18 cellular contexts compared by ENCODE assay signal in genomic region chr19:19417618-19418270, GRCh38. TPM values are rescaled to one million over a fixed set of nuclear protein-coding genes. Genes with fewer than 3 reads are reported as not detected.
DNase-seq lines count a peak whose midpoint lies in the region; ATAC-seq, FAIRE-seq and TF ChIP-seq lines count a peak whose summit lies in the region.
"Had no signal": no experiment of that assay in that cellular context is flagged by ENCODE, and none has a peak within 500 bp of the region (broad histone marks: within the 10 kb centered on the region; RNA-seq: fewer than 3 reads in every experiment).

No MANE protein-coding gene starts in this region.

- H3K4me3 ChIP-seq in GM12878 (peak overlapping the region; percentile 19; the same call in 1 of the 2 replicates), mesenchymal stem cell (ENCODE audit: insufficient read depth in 1 of 2, low read depth in 1 of 2, low read length in 2 of 2) (no peak overlapping the region)
- H3K4me3 ChIP-seq: PC-9, upper lobe of right lung had no signal

- H3K4ac ChIP-seq in mesenchymal stem cell (ENCODE audit: low read depth in 1 of 2, low read length in 2 of 2), result no peak overlapping the region

- no peaks in the 10 kb centered on the region for H3K27me3 Mint-ChIP-seq in activated CD4-positive, alpha-beta T cell treated with anti-CD3 and anti-CD28 coated beads, Interleukin-2, amount 10 ng/mL, durations not matched to agents 24 days and 14 days
- no peaks in the 10 kb centered on the region for H3K27me3 Mint-ChIP-seq in progenitor cell of endocrine pancreas

- H3K4me1 ChIP-seq in GM12878 (ENCODE audit: control insufficient read depth, insufficient read depth, low read length), result peaks cover 25% of the 10 kb centered on the region
- peaks cover 16% of the 10 kb centered on the region for H3K4me1 ChIP-seq in mesenchymal stem cell (ENCODE audit: control insufficient read depth, insufficient read depth, low read depth, low read length)

- H3K27me3 ChIP-seq in GM12878 (replicated peaks in 1 of 2; ENCODE audit: control insufficient read depth in 2 of 2, insufficient read depth in 2 of 2, low read length in 1 of 2) (no peaks in the 10 kb centered on the region), mesenchymal stem cell (ENCODE audit: control insufficient read depth in 1 of 2, insufficient read depth in 1 of 2, low read length in 2 of 2) (no peaks in the 10 kb centered on the region)
- H3K27me3 ChIP-seq: upper lobe of right lung had no signal

- FAIRE-seq in GM12878 (lab: Jason Lieb, UNC), result no peak
- FAIRE-seq: A204.1, D721Med had no signal

- SMC1A ChIA-PET in GM12878 (lab: Charles Lee; ENCODE audit: uncharacterized antibody, unreplicated experiment), result interaction anchor here (0.6 to 3.2 kb wide), 9 partner anchors 10 to 73 kb away, joined by 3 to 16 read pairs (median 4); no protein-coding TSS in a partner anchor

- no peaks in the 10 kb centered on the region for H3K9me3 ChIP-seq in GM12878 (replicated peaks; ENCODE audit: control insufficient read depth, insufficient read depth, low read length)
- H3K9me3 ChIP-seq in mesenchymal stem cell (ENCODE audit: control insufficient read depth, low read length), result no peaks in the 10 kb centered on the region
- H3K9me3 ChIP-seq: upper lobe of right lung had no signal

- no peak overlapping the region for H3K27ac ChIP-seq in GM12878 (ENCODE audit: control insufficient read depth, insufficient read depth)
- H3K27ac ChIP-seq in mesenchymal stem cell (ENCODE audit: low read length, poor library complexity, severe bottlenecking), result no peak overlapping the region
- H3K27ac ChIP-seq: KMS-11, PC-9, upper lobe of right lung had no signal

- ATAC-seq in GM12878 (no peak; the same call in 2 of the 3 replicates), HG03439 (IDR thresholded peaks at IDR 0.05; ENCODE audit: unreplicated experiment) (no peak), GM21528 (IDR thresholded peaks at IDR 0.05; ENCODE audit: low FRiP score, unreplicated experiment) (no peak)
- ATAC-seq: left lobe of liver, upper lobe of right lung had no signal

- in situ Hi-C loops in GM12878 (cut with MboI), result no loop called here

- H3K36me3 ChIP-seq in GM12878 (ENCODE audit: control insufficient read depth in 2 of 2, insufficient read depth in 2 of 2, low read length in 1 of 2), result peaks cover under 1 to 7% of the 10 kb centered on the region in 2 experiments; a peak in 2 of 4 replicates
- no peaks in the 10 kb centered on the region for H3K36me3 ChIP-seq in mesenchymal stem cell (ENCODE audit: control insufficient read depth in 1 of 2, insufficient read depth in 2 of 2, low read depth in 1 of 2, low read length in 2 of 2)
- H3K36me3 ChIP-seq: upper lobe of right lung had no signal

- DNase-seq in activated CD4-positive, alpha-beta T cell treated with anti-CD3 and anti-CD28 coated beads, Interleukin-2, amount 10 ng/mL, durations not matched to agents 24 days and 14 days, result no peak
- DNase-seq in activated CD4-positive, alpha-beta T cell treated with anti-CD3 and anti-CD28 coated beads, Interleukin-2, amount 50 U/mL, for 1 hour, result no peak
- DNase-seq in NCI-H82 treated with DMSO at 0.1 percent for 48 hours (lab: John Stamatoyannopoulos, UW; ENCODE audit: unreplicated experiment) (peak; percentile 31), GM12878 (ENCODE audit: low read depth, low spot score) (no peak), progenitor cell of endocrine pancreas (ENCODE audit: low spot score, unreplicated experiment) (no peak), mesenchymal stem cell (no peak)
- DNase-seq: activated CD4-positive, alpha-beta T cell treated with anti-CD3 and anti-CD28 coated beads for 48 hours; activated naive CD4-positive, alpha-beta T cell; NCI-H2081 treated with DMSO at 0.1 percent for 48 hours; occipital lobe; PC-9; upper lobe of right lung had no signal

- no peak overlapping the region for H3K9ac ChIP-seq in GM12878 (ENCODE audit: control insufficient read depth, insufficient read depth, low read length)
- no peak overlapping the region for H3K9ac ChIP-seq in mesenchymal stem cell (ENCODE audit: low read length)
- H3K9ac ChIP-seq: KMS-11 had no signal

- H3K9me3 Mint-ChIP-seq in activated CD4-positive, alpha-beta T cell treated with anti-CD3 and anti-CD28 coated beads, Interleukin-2, amount 10 ng/mL, durations not matched to agents 24 days and 14 days, result no peaks in the 10 kb centered on the region
- H3K9me3 Mint-ChIP-seq in progenitor cell of endocrine pancreas (ENCODE audit: low read depth), result no peaks in the 10 kb centered on the region

- no peak overlapping the region for H2AK5ac ChIP-seq in mesenchymal stem cell (ENCODE audit: low read length, severe bottlenecking)

- no peak overlapping the region for H2BK5ac ChIP-seq in mesenchymal stem cell (ENCODE audit: low read depth, low read length, poor library complexity, severe bottlenecking)

- no peak overlapping the region for H3K4me2 ChIP-seq in GM12878 (ENCODE audit: control insufficient read depth, insufficient read depth)
- H3K4me2 ChIP-seq in mesenchymal stem cell (ENCODE audit: low read length, poor library complexity, severe bottlenecking), result no peak overlapping the region
- H3K4me2 ChIP-seq: KMS-11, PC-9 had no signal

- intact Hi-C loops in activated CD4-positive, alpha-beta T cell treated with anti-CD3 and anti-CD28 coated beads, Interleukin-2, amount 10 ng/mL, durations not matched to agents 24 days and 14 days (cut with micrococcal nuclease), result no loop called here
- intact Hi-C loops in GM12878 (cut with micrococcal nuclease; ENCODE audit: unreplicated experiment), result no loop called here

- no peak for TF ChIP-seq RAD21 in GM12878 (IDR thresholded peaks at IDR 0.05; ENCODE audit: insufficient read depth, low read depth, low read length)

- no peak for TF ChIP-seq POLR2A in GM12878 (IDR thresholded peaks at IDR 0.05; ENCODE audit: low read depth, low read length)

- H3K79me2 ChIP-seq in GM12878 (ENCODE audit: control insufficient read depth, insufficient read depth, low read length), result peaks cover 77% of the 10 kb centered on the region

- H3K27ac Mint-ChIP-seq in activated CD4-positive, alpha-beta T cell treated with anti-CD3 and anti-CD28 coated beads, Interleukin-2, amount 10 ng/mL, durations not matched to agents 24 days and 14 days, result peak overlapping the region; percentile 74
- H3K27ac Mint-ChIP-seq in progenitor cell of endocrine pancreas, result peak overlapping the region; percentile 38

- peaks cover 18% of the 10 kb centered on the region for H3K36me3 Mint-ChIP-seq in activated CD4-positive, alpha-beta T cell treated with anti-CD3 and anti-CD28 coated beads, Interleukin-2, amount 10 ng/mL, durations not matched to agents 24 days and 14 days (ENCODE audit: low read depth)
- peaks cover 2% of the 10 kb centered on the region for H3K36me3 Mint-ChIP-seq in progenitor cell of endocrine pancreas (ENCODE audit: insufficient read depth)

- H3K4me3 Mint-ChIP-seq in activated CD4-positive, alpha-beta T cell treated with anti-CD3 and anti-CD28 coated beads, Interleukin-2, amount 10 ng/mL, durations not matched to agents 24 days and 14 days, result no peak overlapping the region
- no peak overlapping the region for H3K4me3 Mint-ChIP-seq in progenitor cell of endocrine pancreas (ENCODE audit: low read depth)

- no peak overlapping the region for H4K8ac ChIP-seq in mesenchymal stem cell (ENCODE audit: low read length)

- TF ChIP-seq CTCF in GM12878 (IDR thresholded peaks at IDR 0.05 in 2 of 3, conservative IDR thresholded peaks at IDR 0.05 in 1 of 3; ENCODE audit: control insufficient read depth in 2 of 3, extremely low read depth in 1 of 3, insufficient read depth in 1 of 3, low read depth in 3 of 3, low read length in 3 of 3) (no peak), progenitor cell of endocrine pancreas (IDR thresholded peaks at IDR 0.05; ENCODE audit: unreplicated experiment) (no peak)

- no peak overlapping the region for H4K91ac ChIP-seq in mesenchymal stem cell (ENCODE audit: low read length)

- H2AFZ ChIP-seq in GM12878 (ENCODE audit: control insufficient read depth, low read depth, low read length), result no peak overlapping the region
- H2AFZ ChIP-seq in mesenchymal stem cell (ENCODE audit: low read depth, low read length), result no peak overlapping the region
- H2AFZ ChIP-seq: PC-9 had no signal

- RAD21 ChIA-PET in GM12878 (lab: Charles Lee; ENCODE audit: unreplicated experiment), result interaction anchor here (1.1 to 1.3 kb wide), 3 partner anchors 13 to 72 kb away, joined by 3 to 5 read pairs (median 4); partner anchors contain the start of gene GATAD2A

- POLR2A ChIA-PET in GM12878 (lab: Charles Lee), result interaction anchor here (0.5 to 1.3 kb wide), 4 partner anchors 13 to 350 kb away, joined by 3 read pairs; partner anchors contain the start of genes GATAD2A and TSSK6

- peaks cover 15% of the 10 kb centered on the region for H4K20me1 ChIP-seq in GM12878 (ENCODE audit: control insufficient read depth, insufficient read depth)

- H2BK12ac ChIP-seq in mesenchymal stem cell (ENCODE audit: low read length in 2 of 2), result no peak overlapping the region

- no peak overlapping the region for H2BK120ac ChIP-seq in mesenchymal stem cell (ENCODE audit: low read depth, low read length)

- H3K23ac ChIP-seq in mesenchymal stem cell (ENCODE audit: low read length in 2 of 2), result no peak overlapping the region

- no TSS peak for BruUV-seq in GM12878 (replicated peaks; lab: Mats Ljungman, UMichigan)

- no peak overlapping the region for H3K14ac ChIP-seq in mesenchymal stem cell (ENCODE audit: low read length in 2 of 2)

- CTCF ChIA-PET in GM12878 (lab: Yijun Ruan, JAX), result interaction anchor here (0.9 to 4.4 kb wide), 3 partner anchors 11 to 73 kb away, joined by 3 to 30 read pairs (median 15); partner anchors contain the start of gene GATAD2A

- no peak overlapping the region for H2BK15ac ChIP-seq in mesenchymal stem cell (ENCODE audit: low read depth, poor library complexity, severe bottlenecking)

- H3K79me1 ChIP-seq in mesenchymal stem cell (replicated peaks; ENCODE audit: low read length, poor library complexity, severe bottlenecking), result peaks cover 9% of the 10 kb centered on the region

- 75% methylated on average over 10 of the region's 10 CpGs for WGBS in GM12878 (ENCODE audit: insufficient coverage, insufficient replicate concordance, low lambda C conversion rate, missing lambda C conversion rate)
- 90% methylated on average over 10 of the region's 10 CpGs for WGBS in mesenchymal stem cell

- no peak overlapping the region for H3K18ac ChIP-seq in mesenchymal stem cell (ENCODE audit: low read depth in 1 of 2, low read length in 2 of 2)

- H3K4me1 Mint-ChIP-seq in activated CD4-positive, alpha-beta T cell treated with anti-CD3 and anti-CD28 coated beads, Interleukin-2, amount 10 ng/mL, durations not matched to agents 24 days and 14 days, result peaks cover 50% of the 10 kb centered on the region
- H3K4me1 Mint-ChIP-seq in progenitor cell of endocrine pancreas (ENCODE audit: low read depth), result peaks cover 6% of the 10 kb centered on the region

- no peak for TF ChIP-seq EP300 in GM12878 (IDR thresholded peaks at IDR 0.05; ENCODE audit: borderline replicate concordance in 1 of 2, control insufficient read depth in 1 of 2, low read depth in 2 of 2, low read length in 2 of 2)

RNA-seq across cellular contexts. Expression of gene GATAD2A, which starts 12.3 kb away (rescaled TPM):
- total RNA-seq in activated CD4-positive, alpha-beta T cell treated with anti-CD3 and anti-CD28 coated beads, Interleukin-2, amount 10 ng/mL, durations not matched to agents 24 days and 14 days, result 134 and 135 TPM in 2 replicates
- 28.7 and 30.1 TPM in 2 replicates for total RNA-seq in GM12878 (2013; cell fraction: nucleolus; rRNA removed)
- total RNA-seq in GM12878 (2014; rRNA removed) (47.1 and 61.8 TPM in 2 replicates), GM12878 (2014; rRNA removed; fragmentation: Illumina TruSeq; extraction: Trizol) (27.4 and 38.4 TPM in 2 replicates), GM12878 (2021) (161 and 173 TPM in 2 replicates), progenitor cell of endocrine pancreas (91.0 and 98.7 TPM in 2 replicates)
- 15.5 TPM for polyA plus RNA-seq in GM12878 (2011; ENCODE audit: low read depth)
- polyA plus RNA-seq in GM12878 (2011; rRNA removed) (16.9 and 20.1 TPM in 2 replicates), GM12878 (2014; fragmentation: Illumina TruSeq; extraction: Trizol) (8.6 and 28.0 TPM in 2 replicates), GM12878 (2014; fragmentation: Nextera tagmentation; extraction: Ambion mirVana) (1 to 10 TPM; 2.6 to 2.7 TPM), GM12878 (2014; rRNA removed) (60.3 and 70.8 TPM in 2 replicates), GM12878 (2016; fragmentation: Nextera tagmentation; extraction: Ambion mirVana) (10 to 100 TPM; 31.4 to 32.7 TPM)
- 18.7 and 20.9 TPM in 2 replicates for polyA plus RNA-seq in GM12878 (2011; cell fraction: cytosol; rRNA removed)
- polyA plus RNA-seq in GM12878 (2011; cell fraction: nucleus; rRNA removed), result 21.5 and 39.0 TPM in 2 replicates
- 32.1 and 35.4 TPM in 2 replicates for polyA plus RNA-seq in GM12878 (2012)
- polyA minus RNA-seq in GM12878 (2011; rRNA and poly(A)+ RNA removed), result 16.8 and 17.2 TPM in 2 replicates
- polyA minus RNA-seq in GM12878 (2011; cell fraction: cytosol; rRNA and poly(A)+ RNA removed), result 29.5 and 34.5 TPM in 2 replicates
- 5.1 and 11.0 TPM in 2 replicates for polyA minus RNA-seq in GM12878 (2011; cell fraction: nucleus; rRNA and poly(A)+ RNA removed)
- 46.1 TPM for polyA plus RNA-seq in mesenchymal stem cell (2013, experiment 1 of 2)
- polyA plus RNA-seq in mesenchymal stem cell (2013, experiment 2 of 2), result 42.5 TPM
